18 cellular contexts compared by ENCODE assay signal in genomic region chr9:126700296-126700695, GRCh38.
DNase-seq lines count a peak whose midpoint lies in the region; ATAC-seq and TF ChIP-seq lines count a peak whose summit lies in the region.
"Had no signal": no experiment of that assay in that cellular context is flagged by ENCODE, and none has a peak within 500 bp of the region (broad histone marks: within the 10 kb centered on the region; RNA-seq: fewer than 3 reads in every experiment).

No MANE protein-coding gene starts in this region.

- H3K27ac ChIP-seq in HEK293 (ENCODE audit: extremely low read depth, low read depth, low read length) (no peak overlapping the region), spleen (no peak overlapping the region)
- H3K27ac ChIP-seq: HL-60, KMS-11, Peyer's patch, SJSA1 had no signal

- TF ChIP-seq CTCF in HEK293 (tag by site-specific recombination; IDR thresholded peaks at IDR 0.05) (no peak), endothelial cell (IDR thresholded peaks at IDR 0.05; ENCODE audit: unreplicated experiment) (no peak), spleen (IDR thresholded peaks at IDR 0.05 in 8 of 11, conservative IDR thresholded peaks at IDR 0.05 in 3 of 11) (no peak)

- H3K36me3 ChIP-seq in HEK293 (ENCODE audit: control insufficient read depth in 2 of 2, insufficient read depth in 1 of 2, low read length in 2 of 2) (peaks cover 0 to 7% of the 10 kb centered on the region in 2 experiments; a peak in 1 of 3 replicates), spleen (no peaks in the 10 kb centered on the region)
- H3K36me3 ChIP-seq: Peyer's patch, SJSA1 had no signal

- CTCF ChIA-PET in HEK293 (lab: Yijun Ruan, JAX) = interaction anchor here (0.6 to 9.8 kb wide), 5 partner anchors 12 to 1238 kb away, joined by 3 to 373 read pairs (median 4); no protein-coding TSS in a partner anchor

- no peaks in the 10 kb centered on the region for H3K9me3 ChIP-seq in HEK293 (ENCODE audit: control insufficient read depth, insufficient read depth, low read depth, low read length)
- H3K9me3 ChIP-seq in spleen = no peaks in the 10 kb centered on the region
- H3K9me3 ChIP-seq: Peyer's patch, SJSA1 had no signal

- no peaks in the 10 kb centered on the region for H3K36me3 Mint-ChIP-seq in endothelial cell (ENCODE audit: low read depth, unreplicated experiment)

- H3K4me3 ChIP-seq in HEK293 (ENCODE audit: low read depth, low read length) = no peak overlapping the region
- H3K4me3 ChIP-seq in spleen = no peak overlapping the region
- H3K4me3 ChIP-seq: Peyer's patch, SJSA1 had no signal

- no peaks in the 10 kb centered on the region for H3K9me3 Mint-ChIP-seq in endothelial cell (ENCODE audit: unreplicated experiment)

- H3K4me1 Mint-ChIP-seq in endothelial cell (ENCODE audit: unreplicated experiment) = no peaks in the 10 kb centered on the region

- TF ChIP-seq POLR2A in spleen (IDR thresholded peaks at IDR 0.05) (no peak), erythroblast (IDR thresholded peaks at IDR 0.05; ENCODE audit: low read length) (no peak)

- 70 to 94% (median 80%) methylated on average over 2 to 10 of the region's 10 CpGs for WGBS in spleen, 5 donors

- DNase-seq in Daoy (ENCODE audit: low read depth) = peak; percentile 4
- peak; percentile 2 for DNase-seq in endothelial cell (ENCODE audit: low spot score)
- DNase-seq in spleen = peak; percentile 49
- DNase-seq in GDM1 (lab: John Stamatoyannopoulos, UW) = no peak
- no peak for DNase-seq in erythroblast (lab: John Stamatoyannopoulos, UW)
- DNase-seq: GF-D8; GOT3; NCI-H187; NCI-H2107; NCI-H510A; NCI-H748 treated with DMSO at 0.1 percent for 48 hours; NK-92 treated with Interleukin-12 subunit alpha and Interleukin-12 subunit beta, amount 100 ng/mL, for 24 hours had no signal

- H3K4me1 ChIP-seq in HEK293 (ENCODE audit: control insufficient read depth, insufficient read depth, low read length) = no peaks in the 10 kb centered on the region
- H3K4me1 ChIP-seq in spleen = peaks cover 7 to 13% (median 10%) of the 10 kb centered on the region in 6 donors

- no peak for ATAC-seq in HG02610 (IDR thresholded peaks at IDR 0.05; ENCODE audit: unreplicated experiment)

- intact Hi-C loops in spleen (cut with DNase I; ENCODE audit: low total_unique reads) = no loop called here

- H3K27ac Mint-ChIP-seq in endothelial cell (ENCODE audit: unreplicated experiment) = no peak overlapping the region

- H3K27me3 ChIP-seq in spleen (replicated peaks in 1 of 7) = peaks cover 0 to 73% (median 28%) of the 10 kb centered on the region in 7 donors
- H3K27me3 ChIP-seq: Peyer's patch, SJSA1 had no signal

- H3K4me3 Mint-ChIP-seq in endothelial cell (ENCODE audit: unreplicated experiment) = no peak overlapping the region

- POLR2A ChIA-PET in HEK293 (lab: Yijun Ruan, JAX) = interaction anchor here (0.6 kb wide), 2 partner anchors 214 to 1756 kb away, joined by 3 read pairs; no protein-coding TSS in a partner anchor

- H3K27me3 Mint-ChIP-seq in endothelial cell (ENCODE audit: unreplicated experiment) = peaks cover 17% of the 10 kb centered on the region

TF ChIP-seq in HEK293, 187 proteins besides CTCF, POLR2A, EP300 and RAD21:
- no peak for TF ChIP-seq IKZF3 (tag by site-specific recombination; IDR thresholded peaks at IDR 0.05)
- TF ChIP-seq ZIC2 (tag by site-specific recombination; IDR thresholded peaks at IDR 0.05) = 0 out of 2 replicates have a peak, but pooled peaks have one; percentile 11
TF ChIP-seq in HEK293: peak in this region for 1.

Comparison
In these comparisons a context has a peak if more than half of its experiments do, and no peak if none do; other contexts are left out.
1. DNase-seq: peak in Daoy (single experiment), endothelial cell (single experiment) and spleen (single experiment); none in GDM1 (single experiment) and erythroblast (0 of 2).